Comparison of ENCODE assay signal across 20 cellular contexts in genomic region chr9:95953986-95954385, GRCh38.
"Had no signal": no experiment of that assay in that cellular context is flagged by ENCODE, and none has a peak within 500 bp of the region (broad histone marks: within the 10 kb centered on the region; RNA-seq: fewer than 3 reads in every experiment).

No MANE protein-coding gene starts in this region.

- DNase-seq: activated B cell treated with CpG ODN at 0.5 μM for 24 hours; activated CD4-positive, alpha-beta memory T cell treated with anti-CD3 and anti-CD28 coated beads for 36 hours; activated CD4-positive, alpha-beta T cell treated with anti-CD3 and anti-CD28 coated beads for 4 hours; activated gamma-delta T cell; activated T-cell treated with anti-CD3 and anti-CD28 coated beads, Interleukin-2, amount 50 U/mL, for 48 hours; anterior cingulate cortex; caudate nucleus; effector memory CD8-positive, alpha-beta T cell; immature natural killer cell; kidney glomerular epithelial cell; left ventricle myocardium superior; pancreas; sigmoid colon; spleen; stimulated activated naive CD4-positive, alpha-beta T cell treated with Interleukin-2 at 50 U/mL for 16 hours; T-cell; trophoblast cell had no signal

- H3K27ac ChIP-seq: pancreas, sigmoid colon, spleen, suprapubic skin, vagina had no signal

- H3K27me3 ChIP-seq: pancreas, sigmoid colon, spleen, suprapubic skin, vagina had no signal

- ATAC-seq: effector memory CD8-positive, alpha-beta T cell; left ventricle myocardium superior; pancreas; T-cell had no signal

- H3K4me1 ChIP-seq: pancreas, sigmoid colon, spleen, suprapubic skin, vagina had no signal

- H3K9me3 Mint-ChIP-seq: effector memory CD8-positive, alpha-beta T cell; immature natural killer cell had no signal

- H3K27ac Mint-ChIP-seq: activated B cell treated with CpG ODN at 0.5 μM for 24 hours; activated CD4-positive, alpha-beta memory T cell treated with anti-CD3 and anti-CD28 coated beads for 36 hours; brain had no signal

- H3K9me3 ChIP-seq: pancreas, suprapubic skin, vagina had no signal

- H3K4me3 ChIP-seq: pancreas, sigmoid colon, spleen, suprapubic skin, vagina had no signal
